24 cellular contexts compared by ENCODE assay signal in genomic region chr7:66609176-66609575, GRCh38.
"Had no signal": no experiment of that assay in that cellular context is flagged by ENCODE, and none has a peak within 500 bp of the region (broad histone marks: within the 10 kb centered on the region; RNA-seq: fewer than 3 reads in every experiment).

No MANE protein-coding gene starts in this region.

- H3K36me3 Mint-ChIP-seq: activated naive CD4-positive, alpha-beta T cell treated with anti-CD3 and anti-CD28 coated beads, Interleukin-2, amount 10 ng/mL, durations not matched to agents 7 days and 5 days; natural killer cell treated with Interleukin-12 subunit alpha and Interleukin-12 subunit beta and Interleukin-15 and Interleukin-18, amount 100 ng/mL, for 72 hours; stimulated activated effector memory CD8-positive, alpha-beta T cell treated with anti-CD3 and anti-CD28 coated beads, Interleukin-12 subunit alpha, Interleukin-12 subunit beta, amount 100 ng/mL, for 72 hours had no signal

- ATAC-seq: activated naive CD8-positive, alpha-beta T cell treated with anti-CD3 and anti-CD28 coated beads, Interleukin-2, amount 50 U/mL, for 24 hours; left lobe of liver; natural killer cell treated with Interleukin-12 subunit alpha and Interleukin-12 subunit beta and Interleukin-15 and Interleukin-18, amount 100 ng/mL, for 72 hours; stimulated activated effector memory CD8-positive, alpha-beta T cell treated with anti-CD3 and anti-CD28 coated beads, Interleukin-12 subunit alpha, Interleukin-12 subunit beta, amount 100 ng/mL, for 72 hours had no signal

- H3K27ac ChIP-seq: ascending aorta, coronary artery, parathyroid adenoma, sigmoid colon, uterus had no signal

- FAIRE-seq: endometrium, frontal cortex, keratinocyte had no signal

- H3K4me3 Mint-ChIP-seq: activated naive CD4-positive, alpha-beta T cell treated with anti-CD3 and anti-CD28 coated beads, Interleukin-2, amount 10 ng/mL, durations not matched to agents 7 days and 5 days; activated naive CD8-positive, alpha-beta T cell treated with anti-CD3 and anti-CD28 coated beads, Interleukin-2, amount 50 U/mL, for 24 hours; natural killer cell treated with Interleukin-12 subunit alpha and Interleukin-12 subunit beta and Interleukin-15 and Interleukin-18, amount 100 ng/mL, for 72 hours; stimulated activated effector memory CD8-positive, alpha-beta T cell treated with anti-CD3 and anti-CD28 coated beads, Interleukin-12 subunit alpha, Interleukin-12 subunit beta, amount 100 ng/mL, for 72 hours; T-helper 1 cell treated with Interleukin-12 subunit alpha and Interleukin-12 subunit beta and Interleukin-4 antibody, amounts not matched to agents 30 μg/mL and 1 μg/mL, for 36 hours had no signal

- H3K36me3 ChIP-seq: ascending aorta, sigmoid colon, uterus had no signal

- H3K27ac Mint-ChIP-seq: activated naive CD4-positive, alpha-beta T cell treated with anti-CD3 and anti-CD28 coated beads, Interleukin-2, amount 10 ng/mL, durations not matched to agents 7 days and 5 days; activated naive CD8-positive, alpha-beta T cell treated with anti-CD3 and anti-CD28 coated beads, Interleukin-2, amount 50 U/mL, for 24 hours; natural killer cell treated with Interleukin-12 subunit alpha and Interleukin-12 subunit beta and Interleukin-15 and Interleukin-18, amount 100 ng/mL, for 72 hours; stimulated activated effector memory CD8-positive, alpha-beta T cell treated with anti-CD3 and anti-CD28 coated beads, Interleukin-12 subunit alpha, Interleukin-12 subunit beta, amount 100 ng/mL, for 72 hours; T-helper 1 cell treated with Interleukin-12 subunit alpha and Interleukin-12 subunit beta and Interleukin-4 antibody, amounts not matched to agents 30 μg/mL and 1 μg/mL, for 36 hours had no signal

- DNase-seq: activated CD4-positive, alpha-beta T cell treated with anti-CD3 and anti-CD28 coated beads, Interleukin-2, amount 50 U/mL, for 1 hour; activated CD4-positive, CD25-positive, alpha-beta regulatory T cell treated with anti-CD3 and anti-CD28 coated beads, Interleukin-2, amount 50 U/mL, for 72 hours; activated CD8-positive, alpha-beta memory T cell treated with anti-CD3 and anti-CD28 coated beads for 24 hours; activated CD8-positive, alpha-beta memory T cell treated with anti-CD3 and anti-CD28 coated beads, Interleukin-2, amount 50 U/mL, for 48 hours; activated effector memory CD4-positive, alpha-beta T cell treated with Interleukin-2 at 50 U/mL for 16 hours; activated naive CD4-positive, alpha-beta T cell treated with anti-CD3 and anti-CD28 coated beads, Interleukin-2, amount 10 ng/mL, durations not matched to agents 7 days and 5 days; activated naive CD8-positive, alpha-beta T cell treated with anti-CD3 and anti-CD28 coated beads, Interleukin-2, amount 50 U/mL, for 24 hours; activated T-cell treated with anti-CD3 and anti-CD28 coated beads, Interleukin-2, amount 50 U/mL, for 48 hours; erythroblast; head of caudate nucleus; mesendoderm; sigmoid colon; stimulated activated CD4-positive, alpha-beta T cell treated with anti-CD3 and anti-CD28 coated beads, Interleukin-4, amount 100 ng/mL, for 24 hours; uterus had no signal

- H3K9ac ChIP-seq: parathyroid adenoma had no signal

- H3K4me3 ChIP-seq: ascending aorta, coronary artery, sigmoid colon, uterus had no signal

- H3K4me1 ChIP-seq: ascending aorta, parathyroid adenoma, sigmoid colon, uterus had no signal

- H3K9me3 Mint-ChIP-seq: activated naive CD4-positive, alpha-beta T cell treated with anti-CD3 and anti-CD28 coated beads, Interleukin-2, amount 10 ng/mL, durations not matched to agents 7 days and 5 days; activated naive CD8-positive, alpha-beta T cell treated with anti-CD3 and anti-CD28 coated beads, Interleukin-2, amount 50 U/mL, for 24 hours; natural killer cell treated with Interleukin-12 subunit alpha and Interleukin-12 subunit beta and Interleukin-15 and Interleukin-18, amount 100 ng/mL, for 72 hours; stimulated activated effector memory CD8-positive, alpha-beta T cell treated with anti-CD3 and anti-CD28 coated beads, Interleukin-12 subunit alpha, Interleukin-12 subunit beta, amount 100 ng/mL, for 72 hours; T-helper 1 cell treated with Interleukin-12 subunit alpha and Interleukin-12 subunit beta and Interleukin-4 antibody, amounts not matched to agents 30 μg/mL and 1 μg/mL, for 36 hours had no signal

- H3K27me3 Mint-ChIP-seq: activated naive CD8-positive, alpha-beta T cell treated with anti-CD3 and anti-CD28 coated beads, Interleukin-2, amount 50 U/mL, for 24 hours; natural killer cell treated with Interleukin-12 subunit alpha and Interleukin-12 subunit beta and Interleukin-15 and Interleukin-18, amount 100 ng/mL, for 72 hours had no signal

- H3K9me3 ChIP-seq: ascending aorta, sigmoid colon, uterus had no signal

- H3K27me3 ChIP-seq: ascending aorta, sigmoid colon, uterus had no signal

- H2AFZ ChIP-seq: parathyroid adenoma had no signal

- H3K4me1 Mint-ChIP-seq: activated naive CD4-positive, alpha-beta T cell treated with anti-CD3 and anti-CD28 coated beads, Interleukin-2, amount 10 ng/mL, durations not matched to agents 7 days and 5 days; activated naive CD8-positive, alpha-beta T cell treated with anti-CD3 and anti-CD28 coated beads, Interleukin-2, amount 50 U/mL, for 24 hours; stimulated activated effector memory CD8-positive, alpha-beta T cell treated with anti-CD3 and anti-CD28 coated beads, Interleukin-12 subunit alpha, Interleukin-12 subunit beta, amount 100 ng/mL, for 72 hours had no signal

- H3K79me2 ChIP-seq: parathyroid adenoma had no signal
